ENCODE assay signal across 11 cellular contexts in the genomic region with DNA sequence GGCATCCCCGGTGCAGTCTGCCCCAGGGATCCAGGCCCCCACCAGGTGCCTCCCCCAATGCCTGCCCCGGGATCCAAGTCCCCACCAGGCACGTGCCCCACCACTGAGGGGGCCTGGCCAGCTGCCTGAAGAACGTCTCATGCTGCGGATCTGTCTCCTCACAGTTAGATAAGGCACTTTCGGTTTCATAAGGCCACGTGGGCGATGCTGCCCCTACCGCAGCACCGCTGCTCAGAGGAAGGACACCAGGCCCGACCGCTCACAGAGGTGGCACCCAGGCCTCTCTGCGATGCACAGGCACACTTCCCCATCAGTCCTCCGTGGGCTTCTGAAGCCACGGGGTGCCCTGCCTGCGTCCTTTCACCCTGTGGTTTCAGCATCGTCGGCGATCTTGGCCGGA.
DNase-seq lines count a peak whose midpoint lies in the region; ATAC-seq and TF ChIP-seq lines count a peak whose summit lies in the region.
"Had no signal": no experiment of that assay in that cellular context is flagged by ENCODE, and none has a peak within 500 bp of the region (broad histone marks: within the 10 kb centered on the region; RNA-seq: fewer than 3 reads in every experiment).

No MANE protein-coding gene starts in this region.

- no peak overlapping the region for H3K27ac ChIP-seq in OCI-LY7 (ENCODE audit: low read depth, low read length, poor library complexity, severe bottlenecking)
- H3K27ac ChIP-seq: upper lobe of left lung had no signal

- no peaks in the 10 kb centered on the region for H3K9me3 Mint-ChIP-seq in activated naive CD4-positive, alpha-beta T cell treated with anti-CD3 and anti-CD28 coated beads, Interleukin-2, amount 10 ng/mL, durations not matched to agents 7 days and 5 days
- no peaks in the 10 kb centered on the region for H3K9me3 Mint-ChIP-seq in naive thymus-derived CD8-positive, alpha-beta T cell
- H3K9me3 Mint-ChIP-seq: nephron had no signal

- no peak overlapping the region for H2AFZ ChIP-seq in OCI-LY7 (ENCODE audit: low read length)

- H3K4me3 Mint-ChIP-seq in activated naive CD4-positive, alpha-beta T cell treated with anti-CD3 and anti-CD28 coated beads, Interleukin-2, amount 10 ng/mL, durations not matched to agents 7 days and 5 days: no peak overlapping the region
- H3K4me3 Mint-ChIP-seq in naive thymus-derived CD8-positive, alpha-beta T cell: peak overlapping the region; percentile 18 to 75 (median 62)
- H3K4me3 Mint-ChIP-seq: nephron had no signal

- H4K20me1 ChIP-seq in OCI-LY7 (ENCODE audit: insufficient read depth, low read length): no peaks in the 10 kb centered on the region

- DNase-seq in Right ventricle myocardium superior (no peak), Right ventricle myocardium inferior (ENCODE audit: missing footprints) (no peak), sciatic nerve (ENCODE audit: low spot score) (no peak), OCI-LY7 (ENCODE audit: low spot score) (no peak)
- peak; percentile 62 for DNase-seq in activated naive CD4-positive, alpha-beta T cell treated with anti-CD3 and anti-CD28 coated beads, Interleukin-2, amount 10 ng/mL, durations not matched to agents 7 days and 5 days
- peak in 9 of 10 donors; percentile 3 to 68 (median 35) for DNase-seq in naive thymus-derived CD8-positive, alpha-beta T cell
- DNase-seq: NCI-H2107, upper lobe of left lung had no signal

- H3K4me2 ChIP-seq in OCI-LY7 (ENCODE audit: low read length): no peak overlapping the region

- no peaks in the 10 kb centered on the region for H3K36me3 Mint-ChIP-seq in activated naive CD4-positive, alpha-beta T cell treated with anti-CD3 and anti-CD28 coated beads, Interleukin-2, amount 10 ng/mL, durations not matched to agents 7 days and 5 days
- H3K36me3 Mint-ChIP-seq in naive thymus-derived CD8-positive, alpha-beta T cell: peaks cover 0 to 14% (median 0%) of the 10 kb centered on the region in 3 donors

- no peaks in the 10 kb centered on the region for H3K4me1 ChIP-seq in OCI-LY7 (ENCODE audit: insufficient read depth, low read length, poor library complexity, severe bottlenecking)

- H3K4me3 ChIP-seq in OCI-LY7 (ENCODE audit: low read depth, low read length, poor library complexity, severe bottlenecking): no peak overlapping the region

- peaks cover 2% of the 10 kb centered on the region for H3K4me1 Mint-ChIP-seq in activated naive CD4-positive, alpha-beta T cell treated with anti-CD3 and anti-CD28 coated beads, Interleukin-2, amount 10 ng/mL, durations not matched to agents 7 days and 5 days
- H3K4me1 Mint-ChIP-seq in naive thymus-derived CD8-positive, alpha-beta T cell: peaks cover 0 to 12% (median 3%) of the 10 kb centered on the region in 4 donors

- no peaks in the 10 kb centered on the region for H3K9me2 ChIP-seq in OCI-LY7 (ENCODE audit: insufficient read depth, low read length)

- no peaks in the 10 kb centered on the region for H3K27me3 Mint-ChIP-seq in activated naive CD4-positive, alpha-beta T cell treated with anti-CD3 and anti-CD28 coated beads, Interleukin-2, amount 10 ng/mL, durations not matched to agents 7 days and 5 days
- H3K27me3 Mint-ChIP-seq in naive thymus-derived CD8-positive, alpha-beta T cell: no peaks in the 10 kb centered on the region

- H3K9me3 ChIP-seq in OCI-LY7 (ENCODE audit: low read length): no peaks in the 10 kb centered on the region
- H3K9me3 ChIP-seq: upper lobe of left lung had no signal

- intact Hi-C loops in Right ventricle myocardium superior (cut with DNase I) (no loop called here), Right ventricle myocardium inferior (cut with DNase I) (no loop called here), sciatic nerve (cut with DNase I) (no loop called here), OCI-LY7 (cut with micrococcal nuclease; ENCODE audit: unreplicated experiment) (no loop called here)

- H3K27ac Mint-ChIP-seq in activated naive CD4-positive, alpha-beta T cell treated with anti-CD3 and anti-CD28 coated beads, Interleukin-2, amount 10 ng/mL, durations not matched to agents 7 days and 5 days: peak overlapping the region; percentile 14
- H3K27ac Mint-ChIP-seq in naive thymus-derived CD8-positive, alpha-beta T cell: peak overlapping the region; percentile 20 to 90 (median 78)

- BruUV-seq in OCI-LY7 (replicated peaks; lab: Mats Ljungman, UMichigan): no TSS peak

- CTCF ChIA-PET in activated naive CD4-positive, alpha-beta T cell treated with anti-CD3 and anti-CD28 coated beads, Interleukin-2, amount 10 ng/mL, durations not matched to agents 7 days and 5 days (lab: Charles Lee): no interaction called here
- CTCF ChIA-PET in OCI-LY7 (lab: Charles Lee; ENCODE audit: unreplicated experiment): no interaction called here

- peak; percentile 32 for ATAC-seq in Right ventricle myocardium superior (ENCODE audit: poor library complexity)
- ATAC-seq in Right ventricle myocardium inferior: no peak
- peak; percentile 91 to 92 for ATAC-seq in naive thymus-derived CD8-positive, alpha-beta T cell
- no peak for ATAC-seq in HG03108 (IDR thresholded peaks at IDR 0.05; ENCODE audit: unreplicated experiment)
- no peak for ATAC-seq in sciatic nerve
- ATAC-seq in GM18870 (IDR thresholded peaks at IDR 0.05; ENCODE audit: unreplicated experiment): no peak

- TF ChIP-seq CTCF in OCI-LY7 (conservative IDR thresholded peaks at IDR 0.05; ENCODE audit: low read length): no peak

- peaks cover 89% of the 10 kb centered on the region for H3K36me3 ChIP-seq in OCI-LY7 (ENCODE audit: insufficient read depth, low read length)

- H3K79me2 ChIP-seq in OCI-LY7 (ENCODE audit: insufficient read depth, low read depth, low read length): no peaks in the 10 kb centered on the region

- POLR2A ChIA-PET in naive thymus-derived CD8-positive, alpha-beta T cell (lab: Charles Lee): interaction anchor here (0.6 kb wide), 1 partner anchor 236 kb away, joined by 3 read pairs; the partner anchor contains the start of gene PEX26
- POLR2A ChIA-PET in OCI-LY7 (lab: Charles Lee): no interaction called here

Comparison
In these comparisons a context has a peak if more than half of its experiments do, and no peak if none do; other contexts are left out.
1. ATAC-seq: peak in Right ventricle myocardium superior (single experiment) and naive thymus-derived CD8-positive, alpha-beta T cell (2 of 2); none in Right ventricle myocardium inferior (single experiment), HG03108 (single experiment), sciatic nerve (single experiment) and GM18870 (single experiment).
2. DNase-seq: peak in activated naive CD4-positive, alpha-beta T cell treated with anti-CD3 and anti-CD28 coated beads, Interleukin-2, amount 10 ng/mL, durations not matched to agents 7 days and 5 days (single experiment) and naive thymus-derived CD8-positive, alpha-beta T cell (9 of 10); none in Right ventricle myocardium superior (single experiment), Right ventricle myocardium inferior (single experiment), sciatic nerve (single experiment) and OCI-LY7 (single experiment).